17 cellular contexts compared by ENCODE assay signal in the genomic region with DNA sequence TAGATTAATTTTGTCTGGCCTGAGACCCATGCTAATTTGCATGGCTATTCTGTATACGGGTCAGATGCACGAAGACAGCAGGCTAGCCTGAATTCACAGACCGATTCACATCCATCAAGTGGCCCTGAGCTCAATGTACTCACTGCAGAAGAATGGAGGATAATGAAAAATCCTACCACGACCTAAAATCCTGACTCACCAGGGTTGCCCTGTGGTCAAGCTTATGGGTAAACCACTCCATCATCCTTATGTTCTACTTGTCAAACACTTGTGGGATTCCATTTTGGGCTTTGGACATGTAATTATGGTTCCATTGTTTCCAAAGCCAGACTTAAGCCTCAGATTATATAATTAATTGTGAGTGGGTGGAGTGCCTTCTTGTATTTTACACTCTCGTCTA.
A peak's percentile ranks its signal among the peaks of the same experiment; 100 is the strongest.
DNase-seq lines count a peak whose midpoint lies in the region; ATAC-seq and TF ChIP-seq lines count a peak whose summit lies in the region.
"Had no signal": no experiment of that assay in that cellular context is flagged by ENCODE, and none has a peak within 500 bp of the region (broad histone marks: within the 10 kb centered on the region; RNA-seq: fewer than 3 reads in every experiment).

No MANE protein-coding gene starts in this region.

- H3K36me3 ChIP-seq in GM23248 (ENCODE audit: low read depth) (no peaks in the 10 kb centered on the region), PC-3 (ENCODE audit: low read depth, low read length) (no peaks in the 10 kb centered on the region), endodermal cell (ENCODE audit: control insufficient read depth, insufficient read depth, low read length) (no peaks in the 10 kb centered on the region), osteoblast (ENCODE audit: insufficient read depth, low read length) (no peaks in the 10 kb centered on the region), esophagus squamous epithelium (no peaks in the 10 kb centered on the region), right lobe of liver (no peaks in the 10 kb centered on the region)

- peaks cover 22% of the 10 kb centered on the region for H3F3A ChIP-seq in GM23248 (ENCODE audit: insufficient read depth)
- no peaks in the 10 kb centered on the region for H3F3A ChIP-seq in PC-3 (ENCODE audit: low read length, unreplicated experiment)

- no peaks in the 10 kb centered on the region for H3K4me1 Mint-ChIP-seq in endodermal cell

- H3K27ac ChIP-seq in GM23248 (peak overlapping the region; percentile 34), PC-3 (ENCODE audit: low read length) (no peak overlapping the region), endodermal cell (ENCODE audit: low read depth, low read length) (peak overlapping the region; percentile 77), osteoblast (ENCODE audit: low read depth, low read length) (peak overlapping the region; percentile 64), esophagus squamous epithelium (no peak overlapping the region), right lobe of liver (no peak overlapping the region)
- H3K27ac ChIP-seq: KMS-11 had no signal

- H3K9me2 ChIP-seq in GM23248 (ENCODE audit: insufficient read depth) (no peaks in the 10 kb centered on the region), PC-3 (replicated peaks; ENCODE audit: low read length) (no peaks in the 10 kb centered on the region)

- H3K79me2 ChIP-seq in GM23248 (ENCODE audit: insufficient read depth), result no peaks in the 10 kb centered on the region
- no peaks in the 10 kb centered on the region for H3K79me2 ChIP-seq in PC-3 (ENCODE audit: low read length)
- no peaks in the 10 kb centered on the region for H3K79me2 ChIP-seq in osteoblast (ENCODE audit: insufficient read depth, low read length)

- DNase-seq in GM23248 (peak; percentile 82), PC-3 (peak; percentile 52), endodermal cell (no peak), osteoblast (ENCODE audit: insufficient read length, low spot score, missing footprints) (peak; percentile 89), esophagus squamous epithelium (lab: John Stamatoyannopoulos, UW) (no peak), germinal center (ENCODE audit: low spot score) (no peak), right lobe of liver (no peak), NCI-H2196 treated with DMSO at 0.1 percent for 48 hours (lab: John Stamatoyannopoulos, UW; ENCODE audit: unreplicated experiment) (no peak)
- DNase-seq: activated CD4-positive, alpha-beta memory T cell treated with anti-CD3 and anti-CD28 coated beads, Interleukin-2, amount 10 ng/mL, durations not matched to agents 7 days and 5 days; activated gamma-delta T cell treated with Interleukin-2 at 50 U/mL for 16 hours; CD8-positive, alpha-beta memory T cell; cerebellar nuclear complex; naive thymus-derived CD8-positive, alpha-beta T cell; NCI-H2171 had no signal

- H3K4me1 ChIP-seq in GM23248 (ENCODE audit: insufficient read depth), result peaks cover 25% of the 10 kb centered on the region
- peaks cover 10% of the 10 kb centered on the region for H3K4me1 ChIP-seq in PC-3 (ENCODE audit: insufficient read depth, low read length)
- no peaks in the 10 kb centered on the region for H3K4me1 ChIP-seq in endodermal cell (ENCODE audit: control insufficient read depth, insufficient read depth, low read length)
- peaks cover 25% of the 10 kb centered on the region for H3K4me1 ChIP-seq in osteoblast (ENCODE audit: insufficient read depth, low read length)
- H3K4me1 ChIP-seq in esophagus squamous epithelium, result peaks cover 1 to 16% (median 12%) of the 10 kb centered on the region in 3 donors
- no peaks in the 10 kb centered on the region for H3K4me1 ChIP-seq in right lobe of liver

- WGBS in GM23248 (ENCODE audit: low coverage in 1 of 2, low lambda C conversion rate in 2 of 2, missing lambda C conversion rate in 2 of 2), 2 experiments, result 32 to 37% methylated on average over 5 of the region's 5 CpGs
- 70 to 89% methylated on average over 4 to 5 of the region's 5 CpGs for WGBS in endodermal cell (ENCODE audit: insufficient coverage in 1 of 2, insufficient read length in 1 of 2), 2 experiments
- WGBS in esophagus squamous epithelium, 2 donors, result 72 to 75% methylated on average over 5 of the region's 5 CpGs
- WGBS in right lobe of liver (ENCODE audit: insufficient coverage, low coverage, low lambda C conversion rate, missing lambda C conversion rate), result 87% methylated on average over 4 of the region's 5 CpGs

- H3K4me3 ChIP-seq in GM23248, result no peak overlapping the region
- no peak overlapping the region for H3K4me3 ChIP-seq in PC-3 (ENCODE audit: low read length)
- H3K4me3 ChIP-seq in endodermal cell (ENCODE audit: low read length), result no peak overlapping the region
- no peak overlapping the region for H3K4me3 ChIP-seq in osteoblast (ENCODE audit: insufficient read depth, low read length)
- no peak overlapping the region for H3K4me3 ChIP-seq in esophagus squamous epithelium
- no peak overlapping the region for H3K4me3 ChIP-seq in right lobe of liver

- no peak for TF ChIP-seq POLR2A in esophagus squamous epithelium (IDR thresholded peaks at IDR 0.05)
- TF ChIP-seq POLR2A in right lobe of liver (IDR thresholded peaks at IDR 0.05), result no peak

- peak overlapping the region; percentile 16 for H3K4me2 ChIP-seq in GM23248 (ENCODE audit: unreplicated experiment)
- no peak overlapping the region for H3K4me2 ChIP-seq in PC-3 (ENCODE audit: low read length)
- H3K4me2 ChIP-seq in osteoblast (ENCODE audit: insufficient read depth, low read length), result peak overlapping the region; percentile 16
- H3K4me2 ChIP-seq: KMS-11 had no signal

- no peaks in the 10 kb centered on the region for H3K9me3 Mint-ChIP-seq in endodermal cell
- H3K9me3 Mint-ChIP-seq: activated CD4-positive, alpha-beta memory T cell treated with anti-CD3 and anti-CD28 coated beads, Interleukin-2, amount 10 ng/mL, durations not matched to agents 7 days and 5 days; CD8-positive, alpha-beta memory T cell; naive thymus-derived CD8-positive, alpha-beta T cell; T-helper 2 cell treated with Interferon-gamma antibody and Interleukin-4, amounts not matched to agents 5 μg/mL and 100 μg/mL, for 36 hours had no signal

- H4K20me1 ChIP-seq in GM23248 (ENCODE audit: insufficient read depth) (no peaks in the 10 kb centered on the region), PC-3 (ENCODE audit: low read length) (no peaks in the 10 kb centered on the region), osteoblast (ENCODE audit: insufficient read depth, low read length) (no peaks in the 10 kb centered on the region)

- H3K27me3 ChIP-seq in GM23248 (replicated peaks; ENCODE audit: insufficient read depth) (no peaks in the 10 kb centered on the region), PC-3 (ENCODE audit: low read length) (no peaks in the 10 kb centered on the region), endodermal cell (ENCODE audit: control insufficient read depth, insufficient read depth, low read length, poor library complexity, severe bottlenecking) (no peaks in the 10 kb centered on the region), osteoblast (ENCODE audit: insufficient read depth, low read length) (no peaks in the 10 kb centered on the region), esophagus squamous epithelium (no peaks in the 10 kb centered on the region), right lobe of liver (no peaks in the 10 kb centered on the region)

- H3K4me3 Mint-ChIP-seq in endodermal cell, result no peak overlapping the region
- H3K4me3 Mint-ChIP-seq: activated CD4-positive, alpha-beta memory T cell treated with anti-CD3 and anti-CD28 coated beads, Interleukin-2, amount 10 ng/mL, durations not matched to agents 7 days and 5 days; CD8-positive, alpha-beta memory T cell; naive thymus-derived CD8-positive, alpha-beta T cell; T-helper 2 cell treated with Interferon-gamma antibody and Interleukin-4, amounts not matched to agents 5 μg/mL and 100 μg/mL, for 36 hours had no signal

- no peak overlapping the region for H2AFZ ChIP-seq in GM23248
- H2AFZ ChIP-seq in PC-3 (ENCODE audit: low read length), result no peak overlapping the region
- H2AFZ ChIP-seq in osteoblast (ENCODE audit: low read length), result no peak overlapping the region

- BruUV-seq in PC-3 (replicated peaks; lab: Mats Ljungman, UMichigan), result no TSS peak

- H3K9ac ChIP-seq in GM23248 (no peak overlapping the region), PC-3 (ENCODE audit: low read length) (no peak overlapping the region), endodermal cell (ENCODE audit: extremely low read depth, low read length, poor library complexity, severe bottlenecking) (no peak overlapping the region)
- H3K9ac ChIP-seq: KMS-11 had no signal

- H3K27ac Mint-ChIP-seq in endodermal cell, result no peak overlapping the region
- H3K27ac Mint-ChIP-seq: activated CD4-positive, alpha-beta memory T cell treated with anti-CD3 and anti-CD28 coated beads, Interleukin-2, amount 10 ng/mL, durations not matched to agents 7 days and 5 days; CD8-positive, alpha-beta memory T cell; T-helper 2 cell treated with Interferon-gamma antibody and Interleukin-4, amounts not matched to agents 5 μg/mL and 100 μg/mL, for 36 hours had no signal

- in situ Hi-C loops in GM23248 (cut with MboI), result no loop called here

- ATAC-seq in PC-3 (no peak), right lobe of liver (no peak)
- ATAC-seq: esophagus mucosa; naive thymus-derived CD8-positive, alpha-beta T cell had no signal

- no peaks in the 10 kb centered on the region for H3K36me3 Mint-ChIP-seq in endodermal cell (ENCODE audit: low read depth)
- H3K36me3 Mint-ChIP-seq: CD8-positive, alpha-beta memory T cell; naive thymus-derived CD8-positive, alpha-beta T cell had no signal

- POLR2A ChIA-PET in PC-3 (lab: Charles Lee; ENCODE audit: unreplicated experiment), result no interaction called here

- CTCF ChIA-PET in PC-3 (lab: Charles Lee), result no interaction called here

- H3K27me3 Mint-ChIP-seq in endodermal cell (ENCODE audit: insufficient read depth), result no peaks in the 10 kb centered on the region
- H3K27me3 Mint-ChIP-seq: activated CD4-positive, alpha-beta memory T cell treated with anti-CD3 and anti-CD28 coated beads, Interleukin-2, amount 10 ng/mL, durations not matched to agents 7 days and 5 days had no signal

- no peaks in the 10 kb centered on the region for H3K9me3 ChIP-seq in GM23248 (ENCODE audit: low read depth)
- no peaks in the 10 kb centered on the region for H3K9me3 ChIP-seq in PC-3 (ENCODE audit: low read length)
- H3K9me3 ChIP-seq in endodermal cell (ENCODE audit: control insufficient read depth, low read length), result no peaks in the 10 kb centered on the region
- no peaks in the 10 kb centered on the region for H3K9me3 ChIP-seq in osteoblast (ENCODE audit: low read depth, low read length)
- H3K9me3 ChIP-seq in esophagus squamous epithelium, result no peaks in the 10 kb centered on the region
- H3K9me3 ChIP-seq in right lobe of liver, result no peaks in the 10 kb centered on the region

- TF ChIP-seq CTCF in PC-3 (conservative IDR thresholded peaks at IDR 0.05; ENCODE audit: low read depth, low read length) (no peak), endodermal cell (conservative IDR thresholded peaks at IDR 0.05) (no peak), osteoblast (IDR thresholded peaks at IDR 0.05; ENCODE audit: extremely low read depth, low read depth, low read length) (no peak), esophagus squamous epithelium (IDR thresholded peaks at IDR 0.05) (no peak), right lobe of liver (IDR thresholded peaks at IDR 0.05) (no peak)

- intact Hi-C loops in PC-3 (cut with micrococcal nuclease), result no loop called here
- intact Hi-C loops in esophagus squamous epithelium (cut with DNase I), result no loop called here
- intact Hi-C loops in right lobe of liver (cut with DNase I), result no loop called here

Comparison
In these comparisons a context has a peak if more than half of its experiments do, and no peak if none do; other contexts are left out.
1. DNase-seq: peak in GM23248 (single experiment), PC-3 (single experiment) and osteoblast (single experiment); none in endodermal cell (single experiment), esophagus squamous epithelium (single experiment), germinal center (single experiment), right lobe of liver (0 of 3) and NCI-H2196 treated with DMSO at 0.1 percent for 48 hours (single experiment).
2. H3K27ac ChIP-seq: peak in GM23248 (single experiment), endodermal cell (single experiment) and osteoblast (single experiment); none in PC-3 (single experiment), esophagus squamous epithelium (0 of 4) and right lobe of liver (0 of 3).